ENCODE assay signal across 12 cellular contexts in the genomic region with DNA sequence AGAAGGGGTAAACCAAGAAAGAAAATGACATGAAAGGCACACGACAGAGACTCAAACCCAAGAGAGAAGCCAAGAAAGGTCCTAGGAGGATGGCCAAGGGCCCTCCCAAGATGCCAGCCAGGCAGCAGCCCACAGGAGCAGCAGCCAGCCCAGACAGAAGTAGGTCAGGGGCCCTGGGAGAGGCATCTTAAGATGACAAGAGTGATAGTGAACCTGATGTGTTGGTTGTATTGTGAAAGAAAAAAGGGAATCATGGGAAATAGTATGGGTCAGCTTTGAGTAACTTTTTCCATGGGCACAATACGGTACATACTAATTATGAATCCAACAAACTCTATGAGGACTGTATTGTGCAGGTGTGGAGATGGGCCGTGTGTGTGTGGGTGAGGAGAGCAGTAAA. TPM values are rescaled to one million over a fixed set of nuclear protein-coding genes. Genes with fewer than 3 reads are reported as not detected.
DNase-seq lines count a peak whose midpoint lies in the region; ATAC-seq and TF ChIP-seq lines count a peak whose summit lies in the region.
"Had no signal": no experiment of that assay in that cellular context is flagged by ENCODE, and none has a peak within 500 bp of the region (broad histone marks: within the 10 kb centered on the region; RNA-seq: fewer than 3 reads in every experiment).

No MANE protein-coding gene starts in this region.

- H2BK120ac ChIP-seq in IMR-90 (ENCODE audit: low read depth, low read length), result no peak overlapping the region

- CTCF ChIA-PET in CD4-positive, alpha-beta T cell (lab: Charles Lee), result no interaction called here
- CTCF ChIA-PET in IMR-90 (lab: Yijun Ruan, JAX), result no interaction called here
- CTCF ChIA-PET in activated CD8-positive, alpha-beta T cell treated with anti-CD3 and anti-CD28 coated beads for 36 hours (lab: Charles Lee), result interaction anchor here (1.1 kb wide), 1 partner anchor 66 kb away, joined by 3 read pairs; no protein-coding TSS in a partner anchor

- H2BK5ac ChIP-seq in IMR-90 (ENCODE audit: low read depth, low read length, poor library complexity, severe bottlenecking), result no peak overlapping the region

- no peak overlapping the region for H4K8ac ChIP-seq in IMR-90 (ENCODE audit: low read depth in 2 of 2, low read length in 2 of 2)

- no peak overlapping the region for H4K5ac ChIP-seq in IMR-90 (ENCODE audit: low read depth, low read length)

- no peak overlapping the region for H3K27ac ChIP-seq in CD4-positive, alpha-beta T cell (ENCODE audit: low read depth, low read length)
- H3K27ac ChIP-seq in IMR-90 (ENCODE audit: insufficient read depth, low read length), result no peak overlapping the region
- H3K27ac ChIP-seq: right atrium auricular region had no signal

- no peak overlapping the region for H3K4me2 ChIP-seq in IMR-90 (ENCODE audit: low read depth, low read length)

- H2AFZ ChIP-seq in IMR-90 (replicated peaks; ENCODE audit: low read length, poor library complexity), result no peak overlapping the region

- H4K91ac ChIP-seq in IMR-90 (ENCODE audit: insufficient read depth, low read depth, low read length), result no peak overlapping the region

- POLR2A ChIA-PET in CD4-positive, alpha-beta T cell (lab: Charles Lee), result no interaction called here
- POLR2A ChIA-PET in IMR-90 (lab: Charles Lee; ENCODE audit: unreplicated experiment), result no interaction called here
- POLR2A ChIA-PET in activated CD8-positive, alpha-beta T cell treated with anti-CD3 and anti-CD28 coated beads for 36 hours (lab: Charles Lee), result interaction anchor here (0.5 to 1.3 kb wide), 2 partner anchors 9 to 142 kb away, joined by 3 read pairs; no protein-coding TSS in a partner anchor

- intact Hi-C loops in CD4-positive, alpha-beta T cell (cut with DNase I, micrococcal nuclease), result no loop called here
- intact Hi-C loops in IMR-90 (cut with micrococcal nuclease), result no loop called here
- intact Hi-C loops in activated CD8-positive, alpha-beta T cell treated with anti-CD3 and anti-CD28 coated beads for 36 hours (cut with micrococcal nuclease), result no loop called here

- H3K27me3 ChIP-seq in CD4-positive, alpha-beta T cell (ENCODE audit: control insufficient read depth, insufficient read depth, low read length), result no peaks in the 10 kb centered on the region
- no peaks in the 10 kb centered on the region for H3K27me3 ChIP-seq in IMR-90 (ENCODE audit: control insufficient read depth, insufficient read depth, low read length)
- H3K27me3 ChIP-seq: right atrium auricular region had no signal

- no peaks in the 10 kb centered on the region for H3K9me1 ChIP-seq in IMR-90 (ENCODE audit: insufficient read depth, low read length)

- no peaks in the 10 kb centered on the region for H4K20me1 ChIP-seq in IMR-90 (ENCODE audit: insufficient read depth, low read length)

- H3K79me1 ChIP-seq in IMR-90 (ENCODE audit: low read depth in 1 of 2, low read length in 2 of 2), result peaks cover 23 to 51% of the 10 kb centered on the region in 2 experiments

- BruUV-seq in IMR-90 (replicated peaks; lab: Mats Ljungman, UMichigan), result TSS peak; percentile 33

- H3K9ac ChIP-seq in IMR-90 (ENCODE audit: low read depth, low read length), result no peak overlapping the region

- H3K9me3 Mint-ChIP-seq in CD4-positive, alpha-beta T cell, result no peaks in the 10 kb centered on the region
- H3K9me3 Mint-ChIP-seq in activated CD8-positive, alpha-beta T cell treated with anti-CD3 and anti-CD28 coated beads for 36 hours, result peaks cover 2% of the 10 kb centered on the region
- H3K9me3 Mint-ChIP-seq in memory B cell, result no peaks in the 10 kb centered on the region

- H3K4me1 ChIP-seq in IMR-90 (ENCODE audit: control insufficient read depth, insufficient read depth, low read length), result peaks cover 2% of the 10 kb centered on the region; the same call in 1 of the 2 replicates

- H3K4ac ChIP-seq in IMR-90 (ENCODE audit: low read depth, low read length), result no peak overlapping the region

- H3K4me3 ChIP-seq in IMR-90 (ENCODE audit: insufficient read depth, low read depth, low read length), result no peak overlapping the region
- H3K4me3 ChIP-seq: right atrium auricular region had no signal

- no peak for TF ChIP-seq POLR2A in IMR-90 (IDR thresholded peaks at IDR 0.05; ENCODE audit: low read depth, low read length)

- H3K14ac ChIP-seq in IMR-90 (replicated peaks; ENCODE audit: low read depth, low read length), result no peak overlapping the region

- no peaks in the 10 kb centered on the region for H3K9me3 ChIP-seq in CD4-positive, alpha-beta T cell (ENCODE audit: control insufficient read depth, low read length)
- H3K9me3 ChIP-seq in IMR-90 (ENCODE audit: control insufficient read depth, insufficient read depth, low read length), result no peaks in the 10 kb centered on the region
- H3K9me3 ChIP-seq: HAP-1, right atrium auricular region had no signal

- WGBS in IMR-90 (ENCODE audit: extremely low coverage in 2 of 2, insufficient read length in 1 of 2), 2 experiments, result 100% methylated on average over 1 of the region's 3 CpGs; no CpG with 5 or more reads in 1 of the 2 experiments

- no peak for TF ChIP-seq RAD21 in IMR-90 (IDR thresholded peaks at IDR 0.05; ENCODE audit: low read length)

- peaks cover 15% of the 10 kb centered on the region for H3K36me3 Mint-ChIP-seq in CD4-positive, alpha-beta T cell (ENCODE audit: low read depth)
- H3K36me3 Mint-ChIP-seq in activated CD8-positive, alpha-beta T cell treated with anti-CD3 and anti-CD28 coated beads for 36 hours (ENCODE audit: low read depth), result peaks cover 22% of the 10 kb centered on the region
- peaks cover 5% of the 10 kb centered on the region for H3K36me3 Mint-ChIP-seq in memory B cell

- H3K56ac ChIP-seq in IMR-90 (ENCODE audit: extremely low read depth, insufficient read depth, low read length), result no peak overlapping the region

- no peak overlapping the region for H2AK5ac ChIP-seq in IMR-90 (ENCODE audit: low read depth, low read length)

- H3K4me3 Mint-ChIP-seq in CD4-positive, alpha-beta T cell, result peak overlapping the region; percentile 97
- H3K4me3 Mint-ChIP-seq in activated CD8-positive, alpha-beta T cell treated with anti-CD3 and anti-CD28 coated beads for 36 hours, result peak overlapping the region; percentile 7
- H3K4me3 Mint-ChIP-seq in memory B cell, result no peak overlapping the region

- H3K18ac ChIP-seq in IMR-90 (ENCODE audit: low read depth, low read length), result no peak overlapping the region

- no peak for ATAC-seq in CD4-positive, alpha-beta T cell (ENCODE audit: poor library complexity)
- no peak for ATAC-seq in IMR-90 (ENCODE audit: low read depth)
- ATAC-seq in activated CD8-positive, alpha-beta T cell treated with anti-CD3 and anti-CD28 coated beads for 36 hours, result peak; percentile 15
- ATAC-seq in memory B cell (ENCODE audit: low read depth), result no peak
- no peak for ATAC-seq in GM21825 (IDR thresholded peaks at IDR 0.05; ENCODE audit: unreplicated experiment)

- in situ Hi-C loops in IMR-90 (cut with MboI; ENCODE audit: low sequenced_read_pairs) (no loop called here), GM13976 (cut with MboI; ENCODE audit: low sequenced_read_pairs, unreplicated experiment) (no loop called here)

- H3K27me3 Mint-ChIP-seq in CD4-positive, alpha-beta T cell, result peaks cover under 1% of the 10 kb centered on the region
- H3K27me3 Mint-ChIP-seq in activated CD8-positive, alpha-beta T cell treated with anti-CD3 and anti-CD28 coated beads for 36 hours, result no peaks in the 10 kb centered on the region
- H3K27me3 Mint-ChIP-seq in memory B cell, result no peaks in the 10 kb centered on the region

- dilution Hi-C loops in IMR-90 (cut with HindIII; ENCODE audit: low sequenced_read_pairs, unreplicated experiment), result no loop called here

- no peak for DNase-seq in CD4-positive, alpha-beta T cell
- DNase-seq in IMR-90 (no peak), memory B cell (ENCODE audit: low spot score in 2 of 2) (no peak), kidney glomerular epithelial cell (lab: John Stamatoyannopoulos, UW) (no peak), GM13976 (ENCODE audit: low spot score) (no peak), NCI-H128 (lab: John Stamatoyannopoulos, UW; ENCODE audit: unreplicated experiment) (no peak)
- DNase-seq in activated CD8-positive, alpha-beta T cell treated with anti-CD3 and anti-CD28 coated beads for 36 hours, result peak; percentile 33
- DNase-seq: NCI-H446, SHP77 had no signal

- peaks cover 9% of the 10 kb centered on the region; the same call in 1 of the 2 replicates for H3K36me3 ChIP-seq in IMR-90 (ENCODE audit: control insufficient read depth, insufficient read depth, low read length)
- H3K36me3 ChIP-seq: right atrium auricular region had no signal

- H2BK20ac ChIP-seq in IMR-90 (ENCODE audit: low read depth, low read length), result no peak overlapping the region

- TF ChIP-seq CTCF in CD4-positive, alpha-beta T cell (IDR thresholded peaks at IDR 0.05), result no peak
- TF ChIP-seq CTCF in IMR-90 (conservative IDR thresholded peaks at IDR 0.05; ENCODE audit: low read depth, low read length) (no peak), GM13976 (IDR thresholded peaks at IDR 0.05; ENCODE audit: borderline replicate concordance, control extremely low read depth, extremely low read depth, insufficient read depth, missing control alignments) (no peak)
- TF ChIP-seq CTCF in activated CD8-positive, alpha-beta T cell treated with anti-CD3 and anti-CD28 coated beads for 36 hours (IDR thresholded peaks at IDR 0.05), result no peak

- peaks cover 46% of the 10 kb centered on the region for H3K4me1 Mint-ChIP-seq in CD4-positive, alpha-beta T cell (ENCODE audit: low read depth)
- peaks cover 35% of the 10 kb centered on the region for H3K4me1 Mint-ChIP-seq in activated CD8-positive, alpha-beta T cell treated with anti-CD3 and anti-CD28 coated beads for 36 hours (ENCODE audit: low read depth)
- peaks cover 36% of the 10 kb centered on the region for H3K4me1 Mint-ChIP-seq in memory B cell

- H2BK15ac ChIP-seq in IMR-90 (ENCODE audit: low read depth, low read length), result no peak overlapping the region

- no peak overlapping the region for H2AK9ac ChIP-seq in IMR-90 (replicated peaks; ENCODE audit: low read depth, low read length, poor library complexity)

- H3K23ac ChIP-seq in IMR-90 (ENCODE audit: low read depth, low read length), result no peak overlapping the region

- peak overlapping the region; percentile 32 for H3K27ac Mint-ChIP-seq in CD4-positive, alpha-beta T cell
- no peak overlapping the region for H3K27ac Mint-ChIP-seq in activated CD8-positive, alpha-beta T cell treated with anti-CD3 and anti-CD28 coated beads for 36 hours
- H3K27ac Mint-ChIP-seq in memory B cell, result peak overlapping the region; percentile 9

TF ChIP-seq in IMR-90, 13 proteins besides CTCF, POLR2A, EP300 and RAD21:
- TF ChIP-seq MXI1 (IDR thresholded peaks at IDR 0.05; ENCODE audit: borderline replicate concordance, low read depth, low read length) (no peak), CEBPB (IDR thresholded peaks at IDR 0.05; ENCODE audit: low read depth, low read length) (no peak), RCOR1 (IDR thresholded peaks at IDR 0.05; ENCODE audit: insufficient replicate concordance, low read length) (no peak)
TF ChIP-seq in IMR-90: peak in this region for 0.

RNA-seq across cellular contexts. Expression of a gene that starts 3.3 kb away (rescaled TPM):
- 10 to 100 TPM; 14.3 to 15.2 TPM for total RNA-seq in CD4-positive, alpha-beta T cell
- 3.8 and 9.7 TPM in 2 replicates for total RNA-seq in IMR-90 (2012; rRNA removed)
- polyA plus RNA-seq in IMR-90 (2012; rRNA removed), result 1.8 and 2.3 TPM in 2 replicates
- polyA plus RNA-seq in IMR-90 (2012; cell fraction: cytosol; rRNA removed), result 0.31 and 0.35 TPM in 2 replicates
- 0.41 and 2.7 TPM in 2 replicates for polyA plus RNA-seq in IMR-90 (2012; cell fraction: nucleus; rRNA removed; ENCODE audit: low replicate concordance)
- 10 to 100 TPM in 1 of 2 experiments, 1 to 10 TPM in 1; 9.9 to 10.8 TPM for total RNA-seq in activated CD8-positive, alpha-beta T cell treated with anti-CD3 and anti-CD28 coated beads for 36 hours
